1 cellular context compared by ENCODE assay signal in the genomic region with DNA sequence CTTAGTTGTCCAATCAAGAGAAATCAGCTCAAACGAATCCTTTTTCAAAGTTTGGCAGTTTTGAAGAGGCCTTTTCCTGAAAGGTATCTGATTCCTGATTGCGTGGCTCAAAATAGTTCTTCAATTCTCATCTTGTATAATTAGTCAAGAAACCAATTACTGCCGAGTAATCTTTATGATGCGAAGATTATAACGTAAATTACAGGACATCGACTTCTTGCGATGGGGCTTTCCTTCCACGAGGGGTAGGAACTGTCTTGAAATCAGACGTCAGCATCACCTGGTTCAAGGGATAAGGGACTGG.
TF ChIP-seq lines count a peak whose summit lies in the region.

No MANE protein-coding gene starts in this region.

TF ChIP-seq in HepG2, 621 proteins besides CTCF, POLR2A, EP300 and RAD21:
- TF ChIP-seq KLF16 (CRISPR knock-in tag; IDR thresholded peaks at IDR 0.05) (no peak), HOXA9 (CRISPR knock-in tag; IDR thresholded peaks at IDR 0.05; ENCODE audit: borderline replicate concordance) (0 out of 2 replicates have a peak, but pooled peaks have one; percentile 75), ZC3H13 (CRISPR knock-in tag; IDR thresholded peaks at IDR 0.05) (peak; percentile 22; the same call in 1 of the 2 replicates), SRY (CRISPR knock-in tag; IDR thresholded peaks at IDR 0.05) (0 out of 2 replicates have a peak, but pooled peaks have one; percentile 11), FOXJ3 (CRISPR knock-in tag; IDR thresholded peaks at IDR 0.05; ENCODE audit: borderline replicate concordance) (0 out of 2 replicates have a peak, but pooled peaks have one; percentile 4), HOXA7 (CRISPR knock-in tag; IDR thresholded peaks at IDR 0.05) (0 out of 2 replicates have a peak, but pooled peaks have one; percentile 36), HOXD1 (CRISPR knock-in tag; IDR thresholded peaks at IDR 0.05) (0 out of 2 replicates have a peak, but pooled peaks have one; percentile 10), ZNF431 (CRISPR knock-in tag; IDR thresholded peaks at IDR 0.05; ENCODE audit: borderline replicate concordance, low read depth) (no peak), MEF2D (CRISPR knock-in tag; IDR thresholded peaks at IDR 0.05) (peak; percentile 45; the same call in 1 of the 2 replicates), ETV5 (CRISPR knock-in tag; IDR thresholded peaks at IDR 0.05; ENCODE audit: borderline replicate concordance) (no peak), ZFP36L1 (CRISPR knock-in tag; IDR thresholded peaks at IDR 0.05) (no peak), MEIS1 (CRISPR knock-in tag; IDR thresholded peaks at IDR 0.05; ENCODE audit: borderline replicate concordance) (no peak)
- TF ChIP-seq, protein P1, sequence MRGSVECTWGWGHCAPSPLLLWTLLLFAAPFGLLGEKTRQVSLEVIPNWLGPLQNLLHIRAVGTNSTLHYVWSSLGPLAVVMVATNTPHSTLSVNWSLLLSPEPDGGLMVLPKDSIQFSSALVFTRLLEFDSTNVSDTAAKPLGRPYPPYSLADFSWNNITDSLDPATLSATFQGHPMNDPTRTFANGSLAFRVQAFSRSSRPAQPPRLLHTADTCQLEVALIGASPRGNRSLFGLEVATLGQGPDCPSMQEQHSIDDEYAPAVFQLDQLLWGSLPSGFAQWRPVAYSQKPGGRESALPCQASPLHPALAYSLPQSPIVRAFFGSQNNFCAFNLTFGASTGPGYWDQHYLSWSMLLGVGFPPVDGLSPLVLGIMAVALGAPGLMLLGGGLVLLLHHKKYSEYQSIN (CRISPR knock-in tag; IDR thresholded peaks at IDR 0.05; ENCODE audit: borderline replicate concordance) = 0 out of 2 replicates have a peak, but pooled peaks have one; percentile 45
- TF ChIP-seq, protein P2, sequence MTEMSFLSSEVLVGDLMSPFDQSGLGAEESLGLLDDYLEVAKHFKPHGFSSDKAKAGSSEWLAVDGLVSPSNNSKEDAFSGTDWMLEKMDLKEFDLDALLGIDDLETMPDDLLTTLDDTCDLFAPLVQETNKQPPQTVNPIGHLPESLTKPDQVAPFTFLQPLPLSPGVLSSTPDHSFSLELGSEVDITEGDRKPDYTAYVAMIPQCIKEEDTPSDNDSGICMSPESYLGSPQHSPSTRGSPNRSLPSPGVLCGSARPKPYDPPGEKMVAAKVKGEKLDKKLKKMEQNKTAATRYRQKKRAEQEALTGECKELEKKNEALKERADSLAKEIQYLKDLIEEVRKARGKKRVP (CRISPR knock-in tag; IDR thresholded peaks at IDR 0.05) = peak in 1 of 2 experiments; percentile 24; a peak in 1 of 4 replicates
- TF ChIP-seq, protein P3, sequence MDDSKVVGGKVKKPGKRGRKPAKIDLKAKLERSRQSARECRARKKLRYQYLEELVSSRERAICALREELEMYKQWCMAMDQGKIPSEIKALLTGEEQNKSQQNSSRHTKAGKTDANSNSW (CRISPR knock-in tag; IDR thresholded peaks at IDR 0.05; ENCODE audit: borderline replicate concordance) = no peak
- TF ChIP-seq, protein P4, sequence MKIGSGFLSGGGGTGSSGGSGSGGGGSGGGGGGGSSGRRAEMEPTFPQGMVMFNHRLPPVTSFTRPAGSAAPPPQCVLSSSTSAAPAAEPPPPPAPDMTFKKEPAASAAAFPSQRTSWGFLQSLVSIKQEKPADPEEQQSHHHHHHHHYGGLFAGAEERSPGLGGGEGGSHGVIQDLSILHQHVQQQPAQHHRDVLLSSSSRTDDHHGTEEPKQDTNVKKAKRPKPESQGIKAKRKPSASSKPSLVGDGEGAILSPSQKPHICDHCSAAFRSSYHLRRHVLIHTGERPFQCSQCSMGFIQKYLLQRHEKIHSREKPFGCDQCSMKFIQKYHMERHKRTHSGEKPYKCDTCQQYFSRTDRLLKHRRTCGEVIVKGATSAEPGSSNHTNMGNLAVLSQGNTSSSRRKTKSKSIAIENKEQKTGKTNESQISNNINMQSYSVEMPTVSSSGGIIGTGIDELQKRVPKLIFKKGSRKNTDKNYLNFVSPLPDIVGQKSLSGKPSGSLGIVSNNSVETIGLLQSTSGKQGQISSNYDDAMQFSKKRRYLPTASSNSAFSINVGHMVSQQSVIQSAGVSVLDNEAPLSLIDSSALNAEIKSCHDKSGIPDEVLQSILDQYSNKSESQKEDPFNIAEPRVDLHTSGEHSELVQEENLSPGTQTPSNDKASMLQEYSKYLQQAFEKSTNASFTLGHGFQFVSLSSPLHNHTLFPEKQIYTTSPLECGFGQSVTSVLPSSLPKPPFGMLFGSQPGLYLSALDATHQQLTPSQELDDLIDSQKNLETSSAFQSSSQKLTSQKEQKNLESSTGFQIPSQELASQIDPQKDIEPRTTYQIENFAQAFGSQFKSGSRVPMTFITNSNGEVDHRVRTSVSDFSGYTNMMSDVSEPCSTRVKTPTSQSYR (CRISPR knock-in tag; IDR thresholded peaks at IDR 0.05; ENCODE audit: borderline replicate concordance) = no peak
- TF ChIP-seq, protein P5, sequence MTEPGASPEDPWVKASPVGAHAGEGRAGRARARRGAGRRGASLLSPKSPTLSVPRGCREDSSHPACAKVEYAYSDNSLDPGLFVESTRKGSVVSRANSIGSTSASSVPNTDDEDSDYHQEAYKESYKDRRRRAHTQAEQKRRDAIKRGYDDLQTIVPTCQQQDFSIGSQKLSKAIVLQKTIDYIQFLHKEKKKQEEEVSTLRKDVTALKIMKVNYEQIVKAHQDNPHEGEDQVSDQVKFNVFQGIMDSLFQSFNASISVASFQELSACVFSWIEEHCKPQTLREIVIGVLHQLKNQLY (CRISPR knock-in tag; IDR thresholded peaks at IDR 0.05) = no peak
- TF ChIP-seq, protein P6, sequence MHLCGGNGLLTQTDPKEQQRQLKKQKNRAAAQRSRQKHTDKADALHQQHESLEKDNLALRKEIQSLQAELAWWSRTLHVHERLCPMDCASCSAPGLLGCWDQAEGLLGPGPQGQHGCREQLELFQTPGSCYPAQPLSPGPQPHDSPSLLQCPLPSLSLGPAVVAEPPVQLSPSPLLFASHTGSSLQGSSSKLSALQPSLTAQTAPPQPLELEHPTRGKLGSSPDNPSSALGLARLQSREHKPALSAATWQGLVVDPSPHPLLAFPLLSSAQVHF (CRISPR knock-in tag; IDR thresholded peaks at IDR 0.05) = 0 out of 2 replicates have a peak, but pooled peaks have one; percentile 71
